In genomic region chr14:68797180-68797670, GRCh38 we compare ENCODE assay signal across 1 cellular context.
TF ChIP-seq lines count a peak whose summit lies in the region.

No MANE protein-coding gene starts in this region.

TF ChIP-seq in GM23338, 12 proteins besides CTCF, POLR2A, EP300 and RAD21 (continued from another document):
- peak; percentile 28 for TF ChIP-seq REST (IDR thresholded peaks at IDR 0.05; ENCODE audit: unreplicated experiment)
